ENCODE assay signal across 2 cellular contexts in the genomic region with DNA sequence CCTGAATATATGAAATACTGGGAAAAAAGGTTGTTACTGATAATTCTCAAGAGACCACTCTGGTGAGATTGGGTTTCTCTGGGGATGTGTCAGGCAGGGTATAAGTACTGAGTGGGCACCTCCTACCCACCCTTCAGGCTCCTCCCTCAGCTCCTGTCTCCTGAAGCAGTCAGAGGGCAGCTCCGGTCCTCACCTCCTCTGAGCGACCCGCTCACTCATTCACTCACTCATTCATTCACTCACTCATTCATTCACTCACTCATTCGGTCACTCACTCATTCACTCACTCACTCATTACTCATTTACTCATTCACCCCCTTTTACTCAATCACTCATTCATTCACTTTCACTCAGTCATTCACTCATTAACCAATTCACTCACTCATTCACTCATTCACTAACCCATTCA.
A peak's percentile ranks its signal among the peaks of the same experiment; 100 is the strongest.
TF ChIP-seq lines count a peak whose summit lies in the region.

No MANE protein-coding gene starts in this region.

TF ChIP-seq in HEK293, 187 proteins besides CTCF, POLR2A, EP300 and RAD21 (continued from another document):
- TF ChIP-seq, protein P1, sequence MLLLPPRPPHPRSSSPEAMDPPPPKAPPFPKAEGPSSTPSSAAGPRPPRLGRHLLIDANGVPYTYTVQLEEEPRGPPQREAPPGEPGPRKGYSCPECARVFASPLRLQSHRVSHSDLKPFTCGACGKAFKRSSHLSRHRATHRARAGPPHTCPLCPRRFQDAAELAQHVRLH (tag by site-specific recombination; IDR thresholded peaks at IDR 0.05): 0 out of 2 replicates have a peak, but pooled peaks have one; percentile 51
- peak; percentile 61 for TF ChIP-seq ZFHX2 (tag by site-specific recombination; conservative IDR thresholded peaks at IDR 0.05)
- peak; percentile 94 for TF ChIP-seq ZNF24 (tag by site-specific recombination; IDR thresholded peaks at IDR 0.05)
- peak; percentile 75; the same call in 1 of the 2 replicates for TF ChIP-seq WT1 (tag by site-specific recombination; IDR thresholded peaks at IDR 0.05)
- TF ChIP-seq ZSCAN16 (tag by site-specific recombination; IDR thresholded peaks at IDR 0.05): peak; percentile 32; the same call in 1 of the 2 replicates

TF ChIP-seq in GM12878, 131 proteins besides CTCF, POLR2A, EP300 and RAD21:
- TF ChIP-seq, protein P2, sequence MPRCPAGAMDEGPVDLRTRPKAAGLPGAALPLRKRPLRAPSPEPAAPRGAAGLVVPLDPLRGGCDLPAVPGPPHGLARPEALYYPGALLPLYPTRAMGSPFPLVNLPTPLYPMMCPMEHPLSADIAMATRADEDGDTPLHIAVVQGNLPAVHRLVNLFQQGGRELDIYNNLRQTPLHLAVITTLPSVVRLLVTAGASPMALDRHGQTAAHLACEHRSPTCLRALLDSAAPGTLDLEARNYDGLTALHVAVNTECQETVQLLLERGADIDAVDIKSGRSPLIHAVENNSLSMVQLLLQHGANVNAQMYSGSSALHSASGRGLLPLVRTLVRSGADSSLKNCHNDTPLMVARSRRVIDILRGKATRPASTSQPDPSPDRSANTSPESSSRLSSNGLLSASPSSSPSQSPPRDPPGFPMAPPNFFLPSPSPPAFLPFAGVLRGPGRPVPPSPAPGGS (IDR thresholded peaks at IDR 0.05; ENCODE audit: borderline replicate concordance, insufficient read depth, low read depth, low read length, poor library complexity, severe bottlenecking): peak; percentile 54
- no peak for TF ChIP-seq FOS (IDR thresholded peaks at IDR 0.05; ENCODE audit: borderline replicate concordance, extremely low read depth, insufficient read length)
- TF ChIP-seq ZNF24 (IDR thresholded peaks at IDR 0.05): peak; percentile 97
